In the genomic region with DNA sequence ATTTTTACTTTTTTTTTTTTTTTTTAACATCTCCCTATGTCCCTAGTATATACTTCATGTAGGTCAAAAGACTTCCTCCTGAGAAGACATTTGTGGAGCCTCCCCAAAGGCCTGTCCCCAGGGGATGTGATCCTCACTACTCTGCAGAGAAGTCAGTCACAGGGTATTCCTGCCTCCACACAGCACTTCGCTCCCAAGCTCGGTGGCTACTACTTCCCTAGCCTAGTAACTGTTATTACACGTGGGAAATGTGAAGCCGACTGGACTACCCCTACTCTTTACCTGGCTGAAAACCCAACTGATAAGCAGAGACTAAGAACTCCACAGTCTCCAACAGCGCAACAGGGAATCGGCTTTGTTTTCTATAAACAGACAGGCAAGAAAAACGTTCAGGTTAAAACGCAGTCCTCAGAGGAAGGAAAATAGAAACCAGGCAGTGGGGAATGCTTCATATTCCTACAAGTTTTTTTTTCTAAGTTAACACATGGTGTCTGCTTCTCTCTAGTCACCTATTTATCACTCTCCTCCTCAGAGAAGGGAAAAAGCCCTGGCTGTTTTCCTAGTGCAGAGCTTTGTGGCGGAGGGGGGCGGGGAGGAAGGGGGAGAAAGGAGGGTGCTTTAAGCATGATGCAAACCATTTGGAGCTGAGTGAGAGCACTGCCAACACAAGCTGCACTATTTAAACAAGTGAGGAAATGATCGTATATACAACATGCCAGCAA, we compare ENCODE assay signal across 1 cellular context.
TF ChIP-seq lines count a peak whose summit lies in the region.

No MANE protein-coding gene starts in this region.

TF ChIP-seq in SK-N-SH, 30 proteins besides CTCF, POLR2A, EP300 and RAD21 (continued from another document):
- TF ChIP-seq FOSL2 (IDR thresholded peaks at IDR 0.05; ENCODE audit: borderline replicate concordance, low read depth), result peak; percentile 14; the same call in 1 of the 2 replicates
- TF ChIP-seq, protein P1, sequence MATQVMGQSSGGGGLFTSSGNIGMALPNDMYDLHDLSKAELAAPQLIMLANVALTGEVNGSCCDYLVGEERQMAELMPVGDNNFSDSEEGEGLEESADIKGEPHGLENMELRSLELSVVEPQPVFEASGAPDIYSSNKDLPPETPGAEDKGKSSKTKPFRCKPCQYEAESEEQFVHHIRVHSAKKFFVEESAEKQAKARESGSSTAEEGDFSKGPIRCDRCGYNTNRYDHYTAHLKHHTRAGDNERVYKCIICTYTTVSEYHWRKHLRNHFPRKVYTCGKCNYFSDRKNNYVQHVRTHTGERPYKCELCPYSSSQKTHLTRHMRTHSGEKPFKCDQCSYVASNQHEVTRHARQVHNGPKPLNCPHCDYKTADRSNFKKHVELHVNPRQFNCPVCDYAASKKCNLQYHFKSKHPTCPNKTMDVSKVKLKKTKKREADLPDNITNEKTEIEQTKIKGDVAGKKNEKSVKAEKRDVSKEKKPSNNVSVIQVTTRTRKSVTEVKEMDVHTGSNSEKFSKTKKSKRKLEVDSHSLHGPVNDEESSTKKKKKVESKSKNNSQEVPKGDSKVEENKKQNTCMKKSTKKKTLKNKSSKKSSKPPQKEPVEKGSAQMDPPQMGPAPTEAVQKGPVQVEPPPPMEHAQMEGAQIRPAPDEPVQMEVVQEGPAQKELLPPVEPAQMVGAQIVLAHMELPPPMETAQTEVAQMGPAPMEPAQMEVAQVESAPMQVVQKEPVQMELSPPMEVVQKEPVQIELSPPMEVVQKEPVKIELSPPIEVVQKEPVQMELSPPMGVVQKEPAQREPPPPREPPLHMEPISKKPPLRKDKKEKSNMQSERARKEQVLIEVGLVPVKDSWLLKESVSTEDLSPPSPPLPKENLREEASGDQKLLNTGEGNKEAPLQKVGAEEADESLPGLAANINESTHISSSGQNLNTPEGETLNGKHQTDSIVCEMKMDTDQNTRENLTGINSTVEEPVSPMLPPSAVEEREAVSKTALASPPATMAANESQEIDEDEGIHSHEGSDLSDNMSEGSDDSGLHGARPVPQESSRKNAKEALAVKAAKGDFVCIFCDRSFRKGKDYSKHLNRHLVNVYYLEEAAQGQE (IDR thresholded peaks at IDR 0.05; ENCODE audit: low read depth, low read length), result 0 out of 2 replicates have a peak, but pooled peaks have one; percentile 7
- TF ChIP-seq CHD2 (IDR thresholded peaks at IDR 0.05; ENCODE audit: low read length, partially characterized antibody), result no peak
- peak; percentile 46; the same call in 1 of the 2 replicates for TF ChIP-seq TAF1 (IDR thresholded peaks at IDR 0.05; ENCODE audit: borderline replicate concordance, low read depth, low read length)
- TF ChIP-seq POLR2AphosphoS5 (IDR thresholded peaks at IDR 0.05; ENCODE audit: low read depth, low read length), result peak; percentile 30; the same call in 1 of the 2 replicates
- TF ChIP-seq RXRA (IDR thresholded peaks at IDR 0.05; ENCODE audit: borderline replicate concordance, low read depth), result peak; percentile 67; the same call in 1 of the 2 replicates
- no peak for TF ChIP-seq GATA2 (CRISPR knock-in tag; IDR thresholded peaks at IDR 0.05)
- no peak for TF ChIP-seq EZH2phosphoT487 (IDR thresholded peaks at IDR 0.05; ENCODE audit: borderline replicate concordance, low read depth)
- TF ChIP-seq FOXJ3 (CRISPR knock-in tag; IDR thresholded peaks at IDR 0.05), result no peak
- no peak; the same call in 1 of the 2 replicates for TF ChIP-seq SIN3A (IDR thresholded peaks at IDR 0.05; ENCODE audit: borderline replicate concordance, low read depth, low read length)
